In genomic region chr11:36741515-36741914, GRCh38 we compare ENCODE assay signal across 23 cellular contexts.
DNase-seq lines count a peak whose midpoint lies in the region; ATAC-seq, FAIRE-seq and TF ChIP-seq lines count a peak whose summit lies in the region.
"Had no signal": no experiment of that assay in that cellular context is flagged by ENCODE, and none has a peak within 500 bp of the region (broad histone marks: within the 10 kb centered on the region; RNA-seq: fewer than 3 reads in every experiment).

No MANE protein-coding gene starts in this region.

- no peak overlapping the region for H3K4me3 Mint-ChIP-seq in immature natural killer cell
- H3K4me3 Mint-ChIP-seq: CD14-positive monocyte; CD4-positive, alpha-beta T cell; CD8-positive, alpha-beta memory T cell had no signal

- peaks cover 2 to 10% (median 4%) of the 10 kb centered on the region in 3 donors for H3K27me3 Mint-ChIP-seq in immature natural killer cell (ENCODE audit: low read depth in 3 of 3)

- DNase-seq in GM12892 (ENCODE audit: insufficient read length), result no peak
- DNase-seq in fibroblast of gingiva (ENCODE audit: low read depth), result peak; percentile 3
- DNase-seq in fibroblast of the aortic adventitia (ENCODE audit: low read depth), result peak; percentile 15
- DNase-seq in iPS-NIHi11 (ENCODE audit: low spot score), result no peak
- DNase-seq in immature natural killer cell, result no peak
- DNase-seq: AML-193; BE2C; CD4-positive, alpha-beta T cell; CD8-positive, alpha-beta memory T cell; DMS 273 treated with DMSO at 0.1 percent for 48 hours; DMS79; EL; GDM1; H7; HCEC 1CT had no signal

- CTCF ChIA-PET in HEK293 (lab: Yijun Ruan, JAX), result interaction anchor here (0.9 to 4.2 kb wide), 3 partner anchors 16 to 177 kb away, joined by 3 to 28 read pairs (median 24); no protein-coding TSS in a partner anchor

- no peaks in the 10 kb centered on the region for H3K4me1 ChIP-seq in HEK293 (ENCODE audit: control insufficient read depth, insufficient read depth, low read length)
- H3K4me1 ChIP-seq: BE2C had no signal

- TF ChIP-seq CTCF in HEK293 (tag by site-specific recombination; IDR thresholded peaks at IDR 0.05) (no peak), fibroblast of the aortic adventitia (IDR thresholded peaks at IDR 0.05; ENCODE audit: insufficient read depth, low read length) (no peak)

- H3K4me3 ChIP-seq in HEK293 (ENCODE audit: low read depth, low read length) (no peak overlapping the region), fibroblast of the aortic adventitia (ENCODE audit: low read depth, low read length) (no peak overlapping the region)
- H3K4me3 ChIP-seq: BLaER1 treated with 17β-estradiol and CSF1 and Interleukin-3, amounts not matched to agents 10 nM and 100 nM; GM12878 had no signal

- no peaks in the 10 kb centered on the region for H3K36me3 ChIP-seq in HEK293 (ENCODE audit: control insufficient read depth in 2 of 2, insufficient read depth in 1 of 2, low read length in 2 of 2)
- H3K36me3 ChIP-seq: BE2C; BLaER1 treated with 17β-estradiol and CSF1 and Interleukin-3, amounts not matched to agents 10 nM and 100 nM had no signal

- peak; percentile 76 for FAIRE-seq in GM12892 (lab: Jason Lieb, UNC)
- FAIRE-seq: D721Med, GM12878, GM18507, H1 had no signal

- H3K9me3 ChIP-seq in HEK293 (ENCODE audit: control insufficient read depth, insufficient read depth, low read depth, low read length), result no peaks in the 10 kb centered on the region
- H3K9me3 ChIP-seq: BE2C had no signal

- peaks cover 2 to 6% of the 10 kb centered on the region in 2 donors for H3K4me1 Mint-ChIP-seq in immature natural killer cell

- no peak overlapping the region for H3K27ac Mint-ChIP-seq in immature natural killer cell
- H3K27ac Mint-ChIP-seq: CD14-positive monocyte; CD4-positive, alpha-beta T cell; CD8-positive, alpha-beta memory T cell had no signal

- ATAC-seq in HG03439 (IDR thresholded peaks at IDR 0.05; ENCODE audit: unreplicated experiment), result no peak
- ATAC-seq: GM12878 had no signal

- TF ChIP-seq POLR2A in GM12892 (IDR thresholded peaks at IDR 0.05; ENCODE audit: low read depth, low read length), result no peak

- H3K9me3 Mint-ChIP-seq in immature natural killer cell, result peaks cover 0 to 2% (median 0%) of the 10 kb centered on the region in 6 donors
- H3K9me3 Mint-ChIP-seq: CD4-positive, alpha-beta T cell; CD8-positive, alpha-beta memory T cell had no signal

- no peak overlapping the region for H3K27ac ChIP-seq in HEK293 (ENCODE audit: extremely low read depth, low read depth, low read length)
- H3K27ac ChIP-seq: BLaER1 treated with 17β-estradiol and CSF1 and Interleukin-3, amounts not matched to agents 10 nM and 100 nM had no signal

- H3K36me3 Mint-ChIP-seq in immature natural killer cell, result no peaks in the 10 kb centered on the region
- H3K36me3 Mint-ChIP-seq: CD14-positive monocyte; CD8-positive, alpha-beta memory T cell had no signal

- POLR2A ChIA-PET in HEK293 (lab: Yijun Ruan, JAX), result no interaction called here

TF ChIP-seq in HEK293, 187 proteins besides CTCF, POLR2A, EP300 and RAD21:
- TF ChIP-seq ZNF843 (tag by site-specific recombination; IDR thresholded peaks at IDR 0.05), result peak; percentile 83
- TF ChIP-seq TCF7L2 (IDR thresholded peaks at IDR 0.05; ENCODE audit: borderline replicate concordance, low read depth, low read length), result peak; percentile 33; the same call in 1 of the 2 replicates
- 0 out of 2 replicates have a peak, but pooled peaks have one; percentile 40 for TF ChIP-seq KLF16 (tag by site-specific recombination; IDR thresholded peaks at IDR 0.05)
- TF ChIP-seq PRDM6 (tag by site-specific recombination; IDR thresholded peaks at IDR 0.05), result peak; percentile 67
- peak; percentile 81 for TF ChIP-seq OSR2 (tag by site-specific recombination; IDR thresholded peaks at IDR 0.05)
- peak; percentile 44; the same call in 1 of the 2 replicates for TF ChIP-seq GFI1B (tag by site-specific recombination; IDR thresholded peaks at IDR 0.05)
- no peak for TF ChIP-seq KLF9 (tag by site-specific recombination; IDR thresholded peaks at IDR 0.05; ENCODE audit: low read depth)
- TF ChIP-seq ZNF639 (tag by site-specific recombination; IDR thresholded peaks at IDR 0.05), result no peak
- TF ChIP-seq SP7 (tag by site-specific recombination; IDR thresholded peaks at IDR 0.05), result 0 out of 2 replicates have a peak, but pooled peaks have one; percentile 26
- peak; percentile 32 for TF ChIP-seq SETDB1 (IDR thresholded peaks at IDR 0.05; ENCODE audit: insufficient read length, low read length)
- 0 out of 2 replicates have a peak, but pooled peaks have one; percentile 22 for TF ChIP-seq WT1 (tag by site-specific recombination; IDR thresholded peaks at IDR 0.05)
- peak; percentile 77 for TF ChIP-seq GLI2 (tag by site-specific recombination; IDR thresholded peaks at IDR 0.05; ENCODE audit: borderline replicate concordance, low read depth)
- 0 out of 2 replicates have a peak, but pooled peaks have one; percentile 43 for TF ChIP-seq ZEB2 (tag by site-specific recombination; IDR thresholded peaks at IDR 0.05)
- TF ChIP-seq ZNF791 (tag by site-specific recombination; IDR thresholded peaks at IDR 0.05), result no peak
- peak; percentile 66 for TF ChIP-seq ZNF366 (tag by site-specific recombination; conservative IDR thresholded peaks at IDR 0.05)
- peak; percentile 58; the same call in 1 of the 2 replicates for TF ChIP-seq FEZF1 (tag by site-specific recombination; IDR thresholded peaks at IDR 0.05)

Comparison
In these comparisons a context has a peak if more than half of its experiments do, and no peak if none do; other contexts are left out.
1. DNase-seq: peak in fibroblast of gingiva (single experiment) and fibroblast of the aortic adventitia (single experiment); none in GM12892 (single experiment), iPS-NIHi11 (single experiment) and immature natural killer cell (0 of 3).